Comparison of ENCODE assay signal across 15 cellular contexts in the genomic region with DNA sequence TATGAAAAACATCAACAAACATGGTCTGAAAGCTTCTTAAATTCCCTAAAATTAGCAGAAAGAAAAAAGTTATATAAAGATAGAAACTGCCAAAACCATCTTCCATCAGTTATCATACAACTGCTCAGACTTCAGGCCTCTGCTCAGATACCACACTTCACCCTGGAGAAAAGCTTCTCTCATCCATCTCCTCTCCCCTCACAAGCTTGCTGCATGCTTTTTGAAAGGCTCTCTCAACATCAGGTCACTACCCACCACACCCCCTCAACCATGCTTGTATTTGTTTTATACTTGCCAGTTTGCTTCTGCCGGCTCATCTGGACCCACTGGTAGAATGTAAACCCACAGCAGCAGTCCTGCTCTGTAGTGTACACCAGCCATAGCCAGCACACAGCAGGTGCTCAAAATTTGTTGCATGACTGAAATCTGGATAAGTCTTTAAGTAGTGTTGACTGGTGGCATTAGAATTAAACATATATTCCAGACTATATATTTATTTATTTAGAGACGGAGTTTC. TPM values are rescaled to one million over a fixed set of nuclear protein-coding genes. Genes with fewer than 3 reads are reported as not detected.
A peak's percentile ranks its signal among the peaks of the same experiment; 100 is the strongest.
DNase-seq lines count a peak whose midpoint lies in the region; ATAC-seq, FAIRE-seq and TF ChIP-seq lines count a peak whose summit lies in the region.
"Had no signal": no experiment of that assay in that cellular context is flagged by ENCODE, and none has a peak within 500 bp of the region (broad histone marks: within the 10 kb centered on the region; RNA-seq: fewer than 3 reads in every experiment).

No MANE protein-coding gene starts in this region.

- peaks cover 10% of the 10 kb centered on the region for H3K4me1 Mint-ChIP-seq in Caco-2 (ENCODE audit: low read depth, unreplicated experiment)
- H3K4me1 Mint-ChIP-seq in activated CD8-positive, alpha-beta T cell treated with anti-CD3 and anti-CD28 coated beads for 36 hours (ENCODE audit: low read depth) = peaks cover 71% of the 10 kb centered on the region

- WGBS in A549 (ENCODE audit: missing lambda C conversion rate) = 49% methylated on average over 2 of the region's 2 CpGs
- WGBS in right lobe of liver (ENCODE audit: insufficient coverage, low coverage, low lambda C conversion rate, missing lambda C conversion rate) = 24% methylated on average over 2 of the region's 2 CpGs

- H3K27ac Mint-ChIP-seq in Caco-2 (ENCODE audit: unreplicated experiment) = peak overlapping the region; percentile 10
- peak overlapping the region; percentile 41 for H3K27ac Mint-ChIP-seq in activated CD8-positive, alpha-beta T cell treated with anti-CD3 and anti-CD28 coated beads for 36 hours

- CTCF ChIA-PET in A549 (lab: Yijun Ruan, JAX) = interaction anchor here (1.1 kb wide), 1 partner anchor 31 kb away, joined by 3 read pairs; no protein-coding TSS in a partner anchor
- CTCF ChIA-PET in Caco-2 (lab: Charles Lee) = no interaction called here
- CTCF ChIA-PET in activated CD8-positive, alpha-beta T cell treated with anti-CD3 and anti-CD28 coated beads for 36 hours (lab: Charles Lee) = interaction anchor here (1.2 kb wide), 1 partner anchor 93 kb away, joined by 4 read pairs; no protein-coding TSS in a partner anchor

- H3K27me3 ChIP-seq in Caco-2 (replicated peaks; ENCODE audit: control insufficient read depth, insufficient read depth, low read length) (no peaks in the 10 kb centered on the region), right lobe of liver (no peaks in the 10 kb centered on the region)
- H3K27me3 ChIP-seq: spleen had no signal

- TF ChIP-seq RAD21 in A549 (conservative IDR thresholded peaks at IDR 0.05 in 1 of 2, IDR thresholded peaks at IDR 0.05 in 1 of 2) = no peak

- POLR2A ChIA-PET in A549 (lab: Yijun Ruan, JAX) (no interaction called here), Caco-2 (lab: Charles Lee) (no interaction called here)
- POLR2A ChIA-PET in activated CD8-positive, alpha-beta T cell treated with anti-CD3 and anti-CD28 coated beads for 36 hours (lab: Charles Lee) = interaction anchor here (1.0 kb wide), 1 partner anchor 115 kb away, joined by 3 read pairs; no protein-coding TSS in a partner anchor

- no peak for TF ChIP-seq CTCF in A549 (IDR thresholded peaks at IDR 0.05)
- TF ChIP-seq CTCF in Caco-2 (IDR thresholded peaks at IDR 0.05; ENCODE audit: insufficient read depth in 1 of 2, low read depth in 1 of 2, low read length in 1 of 2, severe bottlenecking in 1 of 2, unreplicated experiment in 1 of 2) = no peak
- no peak for TF ChIP-seq CTCF in activated CD8-positive, alpha-beta T cell treated with anti-CD3 and anti-CD28 coated beads for 36 hours (IDR thresholded peaks at IDR 0.05)
- TF ChIP-seq CTCF in right lobe of liver (IDR thresholded peaks at IDR 0.05) = no peak

- no peaks in the 10 kb centered on the region for H3K9me3 ChIP-seq in A549
- no peaks in the 10 kb centered on the region for H3K9me3 ChIP-seq in Caco-2
- H3K9me3 ChIP-seq in right lobe of liver = no peaks in the 10 kb centered on the region
- H3K9me3 ChIP-seq: spleen had no signal

- BruUV-seq in Caco-2 (replicated peaks; lab: Mats Ljungman, UMichigan) = no TSS peak

- H3K27ac ChIP-seq in A549 (no peak overlapping the region), right lobe of liver (peak overlapping the region; percentile 20 to 85 (median 80))
- H3K27ac ChIP-seq: C4-2B had no signal

- intact Hi-C loops in Caco-2 (cut with micrococcal nuclease; ENCODE audit: unreplicated experiment) (no loop called here), right lobe of liver (cut with DNase I) (no loop called here), cardiac septum (cut with DNase I) (no loop called here)
- intact Hi-C loops in activated CD8-positive, alpha-beta T cell treated with anti-CD3 and anti-CD28 coated beads for 36 hours (cut with micrococcal nuclease) = no loop called here

- H3K4me3 ChIP-seq in A549 (no peak overlapping the region), Caco-2 (ENCODE audit: low read depth, low read length) (no peak overlapping the region), right lobe of liver (peak overlapping the region in 2 of 3 donors; percentile 1 to 2)
- H3K4me3 ChIP-seq: spleen had no signal

- H3K36me3 ChIP-seq in Caco-2 (ENCODE audit: control insufficient read depth, insufficient read depth, low read length) (peaks cover 4% of the 10 kb centered on the region), right lobe of liver (peaks cover 0 to 26% (median 12%) of the 10 kb centered on the region in 4 donors)

- H3K9me3 Mint-ChIP-seq in Caco-2 (ENCODE audit: unreplicated experiment) = no peaks in the 10 kb centered on the region
- H3K9me3 Mint-ChIP-seq in activated CD8-positive, alpha-beta T cell treated with anti-CD3 and anti-CD28 coated beads for 36 hours = no peaks in the 10 kb centered on the region

- no peak overlapping the region for H3K4me3 Mint-ChIP-seq in Caco-2 (ENCODE audit: unreplicated experiment)
- no peak overlapping the region for H3K4me3 Mint-ChIP-seq in activated CD8-positive, alpha-beta T cell treated with anti-CD3 and anti-CD28 coated beads for 36 hours

- no peak for TF ChIP-seq EP300 in A549 (IDR thresholded peaks at IDR 0.05)

- DNase-seq in A549 (ENCODE audit: low read depth in 1 of 2, low spot score in 1 of 2) (no peak), Caco-2 (no peak), right lobe of liver (no peak), NOMO-1 treated with dmso at 0.1 percent for 144 hours (lab: John Stamatoyannopoulos, UW; ENCODE audit: unreplicated experiment) (no peak), NCI-H1417 treated with DMSO at 0.1 percent for 48 hours (lab: John Stamatoyannopoulos, UW) (no peak), cardiac septum (ENCODE audit: low spot score) (no peak)
- DNase-seq in activated CD8-positive, alpha-beta T cell treated with anti-CD3 and anti-CD28 coated beads for 36 hours = no peak
- DNase-seq: activated CD4-positive, alpha-beta T cell treated with anti-CD3 and anti-CD28 coated beads for 48 hours; anterior cingulate cortex; effector memory CD4-positive, alpha-beta T cell; NCI-H1105 treated with DMSO at 0.1 percent for 48 hours; NCI-H748 treated with DMSO at 0.1 percent for 48 hours; spleen had no signal

- H3K27me3 Mint-ChIP-seq in Caco-2 (ENCODE audit: insufficient read depth, unreplicated experiment) = no peaks in the 10 kb centered on the region
- H3K27me3 Mint-ChIP-seq in activated CD8-positive, alpha-beta T cell treated with anti-CD3 and anti-CD28 coated beads for 36 hours = no peaks in the 10 kb centered on the region

- H3K4me1 ChIP-seq in A549 (peaks cover 33% of the 10 kb centered on the region), Caco-2 (0 out of 2 replicates have a peak, but pooled peaks cover 3% of the 10 kb centered on the region), right lobe of liver (peaks cover 0 to 53% (median 14%) of the 10 kb centered on the region in 4 donors)

- H3K4me2 ChIP-seq in A549 = peak overlapping the region; percentile 48

- TF ChIP-seq POLR2A in A549 (IDR thresholded peaks at IDR 0.05; ENCODE audit: low read length) = no peak
- no peak for TF ChIP-seq POLR2A in right lobe of liver (IDR thresholded peaks at IDR 0.05)

- ATAC-seq in A549 (peak in 1 of 2 experiments; percentile 47; a peak in 2 of 6 replicates), right lobe of liver (peak in 3 of 4 donors; percentile 24 to 35 (median 33)), GM21381 (IDR thresholded peaks at IDR 0.05; ENCODE audit: unreplicated experiment) (no peak)
- no peak for ATAC-seq in activated CD8-positive, alpha-beta T cell treated with anti-CD3 and anti-CD28 coated beads for 36 hours

- H3K36me3 Mint-ChIP-seq in Caco-2 (ENCODE audit: insufficient read depth, unreplicated experiment) = peaks cover 82% of the 10 kb centered on the region
- peaks cover 77% of the 10 kb centered on the region for H3K36me3 Mint-ChIP-seq in activated CD8-positive, alpha-beta T cell treated with anti-CD3 and anti-CD28 coated beads for 36 hours (ENCODE audit: low read depth)

- no peak for FAIRE-seq in A549 (lab: Jason Lieb, UNC)

TF ChIP-seq in A549, 52 proteins besides CTCF, POLR2A, EP300 and RAD21 (continues in another document):
- TF ChIP-seq PHF8 (IDR thresholded peaks at IDR 0.05; ENCODE audit: borderline replicate concordance, low read depth) (no peak), RFX5 (IDR thresholded peaks at IDR 0.05) (no peak), TP53 (CRISPR knock-in tag; IDR thresholded peaks at IDR 0.05) (no peak), KDM5A (IDR thresholded peaks at IDR 0.05) (no peak), TFCP2L1 (CRISPR knock-in tag; IDR thresholded peaks at IDR 0.05) (no peak), CHD2 (IDR thresholded peaks at IDR 0.05; ENCODE audit: low read length, partially characterized antibody) (no peak), EHMT2 (IDR thresholded peaks at IDR 0.05; ENCODE audit: low read depth) (no peak)
- TF ChIP-seq, protein P1, sequence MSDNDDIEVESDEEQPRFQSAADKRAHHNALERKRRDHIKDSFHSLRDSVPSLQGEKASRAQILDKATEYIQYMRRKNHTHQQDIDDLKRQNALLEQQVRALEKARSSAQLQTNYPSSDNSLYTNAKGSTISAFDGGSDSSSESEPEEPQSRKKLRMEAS (IDR thresholded peaks at IDR 0.05) = no peak

RNA-seq across cellular contexts. Expression of a gene that starts 8.8 kb away (rescaled TPM):
- polyA plus RNA-seq in A549 (2011; rRNA removed) = 210 and 258 TPM in 2 replicates
- 82.0 and 86.9 TPM in 2 replicates for polyA plus RNA-seq in A549 (2012; cell fraction: cytosol; rRNA removed)
- polyA plus RNA-seq in A549 (2012; cell fraction: nucleus; rRNA removed) = 29.5 and 37.7 TPM in 2 replicates
- polyA plus RNA-seq in A549 (2017; fragmentation: RNase III; extraction: RNeasy Plus Mini Kit Qiagen cat#74134 plus additional on column Dnase treatment) = 131 to 139 TPM (median 131 TPM) in 3 replicates
- polyA minus RNA-seq in A549 (2011; rRNA and poly(A)+ RNA removed) = 76.3 and 80.2 TPM in 2 replicates
- 202 and 213 TPM in 2 replicates for total RNA-seq in Caco-2 (2022)
- 100 to 1,000 TPM; 242 to 244 TPM for total RNA-seq in activated CD8-positive, alpha-beta T cell treated with anti-CD3 and anti-CD28 coated beads for 36 hours
- total RNA-seq in right lobe of liver = 10 to 100 TPM; 32.8 to 51.7 (median 36.2) TPM
- total RNA-seq in cardiac septum = 102 TPM

RNA-seq across cellular contexts. Expression of a gene that starts 45.0 kb away (rescaled TPM):
- polyA plus RNA-seq in A549 (2011; rRNA removed) = 1.1 TPM in 2 replicates
- 0.69 and 0.71 TPM in 2 replicates for polyA plus RNA-seq in A549 (2012; cell fraction: cytosol; rRNA removed)
- 0.40 and 1.2 TPM in 2 replicates for polyA plus RNA-seq in A549 (2012; cell fraction: nucleus; rRNA removed)
- polyA plus RNA-seq in A549 (2017; fragmentation: RNase III; extraction: RNeasy Plus Mini Kit Qiagen cat#74134 plus additional on column Dnase treatment) = 0.20 to 0.46 TPM (median 0.34 TPM) in 3 replicates
- 0.62 and 0.73 TPM in 2 replicates for polyA minus RNA-seq in A549 (2011; rRNA and poly(A)+ RNA removed)
- total RNA-seq in Caco-2 (2022) = 0.23 TPM in 1 of 2 replicates, not detected in the other
- 10 to 100 TPM; 23.0 to 24.2 TPM for total RNA-seq in activated CD8-positive, alpha-beta T cell treated with anti-CD3 and anti-CD28 coated beads for 36 hours
- total RNA-seq in right lobe of liver = 1 to 10 TPM in 5 of 6 experiments, under 1 TPM in 1; 0.55 to 2.4 (median 1.6) TPM
- 3.5 TPM for total RNA-seq in cardiac septum

Comparison
In these comparisons a context has a peak if more than half of its experiments do, and no peak if none do; other contexts are left out.
1. ATAC-seq: peak in right lobe of liver (3 of 4); none in activated CD8-positive, alpha-beta T cell treated with anti-CD3 and anti-CD28 coated beads for 36 hours (single experiment) and GM21381 (single experiment).
2. H3K27ac ChIP-seq: peak in right lobe of liver (3 of 3); none in A549 (0 of 2).
3. H3K4me3 ChIP-seq: peak in right lobe of liver (2 of 3); none in A549 (single experiment) and Caco-2 (single experiment).